ENCODE assay signal across 8 cellular contexts in genomic region chr6:85676086-85676729, GRCh38. TPM values are rescaled to one million over a fixed set of nuclear protein-coding genes. Genes with fewer than 3 reads are reported as not detected.
A peak's percentile ranks its signal among the peaks of the same experiment; 100 is the strongest.
DNase-seq lines count a peak whose midpoint lies in the region; ATAC-seq and TF ChIP-seq lines count a peak whose summit lies in the region.

No MANE protein-coding gene starts in this region.

- no peaks in the 10 kb centered on the region for H3K27me3 Mint-ChIP-seq in T-cell

- no peaks in the 10 kb centered on the region for H3K9me3 ChIP-seq in skeletal muscle satellite cell (replicated peaks; ENCODE audit: low read length)

- peak overlapping the region; percentile 88 for H3K4me2 ChIP-seq in skeletal muscle satellite cell (ENCODE audit: low read length)

- peaks cover 58% of the 10 kb centered on the region for H3K36me3 Mint-ChIP-seq in T-cell

- H3K4me3 Mint-ChIP-seq in T-cell, result peak overlapping the region; percentile 99 to 100 (median 100)

- TF ChIP-seq CTCF in fibroblast of the aortic adventitia (IDR thresholded peaks at IDR 0.05; ENCODE audit: insufficient read depth, low read length), result no peak
- no peak for TF ChIP-seq CTCF in GM20000 (IDR thresholded peaks at IDR 0.05; ENCODE audit: extremely low read depth, missing control alignments)

- H3K4me1 ChIP-seq in skeletal muscle satellite cell (ENCODE audit: control insufficient read depth, insufficient read depth, low read length), result peaks cover 25% of the 10 kb centered on the region

- CTCF ChIA-PET in T-cell (lab: Charles Lee), result interaction anchor here (2.1 to 4.2 kb wide), 2 partner anchors 31 to 33 kb away, joined by 7 to 65 read pairs; partner anchors contain the start of gene SYNCRIP (in 1 of the 2)

- no peaks in the 10 kb centered on the region for H3K9me3 Mint-ChIP-seq in T-cell

- H3K4me3 ChIP-seq in H7 (ENCODE audit: insufficient read depth, low read depth, low read length) (peak overlapping the region; percentile 97), fibroblast of the aortic adventitia (ENCODE audit: low read depth, low read length) (peak overlapping the region; percentile 68), skeletal muscle satellite cell (ENCODE audit: low read length) (peak overlapping the region; percentile 95)

- POLR2A ChIA-PET in T-cell (lab: Charles Lee), result interaction anchor here (0.5 to 5.8 kb wide), 10 partner anchors 10 to 1481 kb away, joined by 3 to 441 read pairs (median 4); partner anchors contain the start of genes SYNCRIP (in 2 of the 2) and SNX14 (in 1 of the 2)

- H3K36me3 ChIP-seq in H7 (replicated peaks; ENCODE audit: control insufficient read depth, insufficient read depth, low read length) (peaks cover 16% of the 10 kb centered on the region), skeletal muscle satellite cell (ENCODE audit: insufficient read depth, low read length) (peaks cover 40% of the 10 kb centered on the region)

- H3K27me3 ChIP-seq in H7 (ENCODE audit: control insufficient read depth, insufficient read depth, low read length) (no peaks in the 10 kb centered on the region), skeletal muscle satellite cell (ENCODE audit: control insufficient read depth, insufficient read depth, low read length) (no peaks in the 10 kb centered on the region)

- peak overlapping the region; percentile 99 for H3K9ac ChIP-seq in skeletal muscle satellite cell (ENCODE audit: low read depth, low read length)

- no peak for DNase-seq in H7
- DNase-seq in T-cell, result no peak
- peak; percentile 56 for DNase-seq in fibroblast of the aortic adventitia (ENCODE audit: low read depth)
- no peak for DNase-seq in GM20000 (ENCODE audit: low spot score)
- no peak for DNase-seq in MV-4-11 (lab: John Stamatoyannopoulos, UW)

- peaks cover 61 to 64% (median 63%) of the 10 kb centered on the region in 3 donors for H3K4me1 Mint-ChIP-seq in T-cell

- peak overlapping the region; percentile 98 for H3K27ac Mint-ChIP-seq in T-cell

- ATAC-seq in T-cell (replicated peaks in 1 of 4), result no peak
- no peak for ATAC-seq in GM21619 (IDR thresholded peaks at IDR 0.05; ENCODE audit: unreplicated experiment)
- no peak for ATAC-seq in HG03039 (IDR thresholded peaks at IDR 0.05; ENCODE audit: unreplicated experiment)

RNA-seq across cellular contexts. Expression of gene SYNCRIP, which starts 33.5 kb away (rescaled TPM):
- total RNA-seq in H7 (2014; rRNA removed; shearing (Covaris generic)), result 58.0 and 60.7 TPM in 2 replicates
- total RNA-seq in T-cell (10 to 100 TPM; 73.5 to 85.1 (median 80.5) TPM), fibroblast of the aortic adventitia (ENCODE audit: low replicate concordance) (90.5 and 95.1 TPM in 2 replicates)
- total RNA-seq in skeletal muscle satellite cell (2012; rRNA removed), result 68.8 and 76.6 TPM in 2 replicates
